Comparison of ENCODE assay signal across 2 cellular contexts in the genomic region with DNA sequence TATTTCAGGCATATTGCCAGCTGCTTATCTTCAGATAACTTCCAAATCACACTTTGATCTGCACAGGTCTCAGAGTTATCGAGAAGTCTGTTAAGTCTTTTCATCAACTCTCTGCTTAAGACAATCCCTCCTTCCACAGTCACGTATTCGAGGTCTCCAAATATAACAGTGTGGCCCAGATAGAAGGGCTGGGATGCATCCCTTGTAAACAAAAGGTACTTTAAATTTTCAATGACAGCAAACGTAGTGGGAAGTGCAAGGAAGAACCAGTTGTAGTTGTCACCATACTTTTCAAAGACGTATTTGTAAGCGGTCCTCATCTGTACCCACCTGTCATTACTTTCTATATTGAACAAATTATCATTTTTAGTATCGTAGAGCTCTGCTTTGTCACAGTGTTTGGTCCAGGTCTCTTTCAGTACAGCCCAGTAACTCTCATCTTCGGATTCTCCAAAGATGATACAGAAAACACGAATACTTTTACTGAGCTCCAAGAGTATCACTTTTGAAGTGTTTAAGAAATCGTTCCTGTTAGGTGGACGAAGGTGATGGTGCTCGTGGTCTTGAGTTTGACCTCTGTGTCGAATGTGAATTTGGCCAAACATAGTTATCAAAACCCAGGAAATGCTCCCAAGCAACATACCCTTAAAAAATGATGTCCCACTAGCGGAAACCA.
TF ChIP-seq lines count a peak whose summit lies in the region.

No MANE protein-coding gene starts in this region.

TF ChIP-seq in K562, 482 proteins besides CTCF, POLR2A, EP300 and RAD21:
- TF ChIP-seq PHF8 (IDR thresholded peaks at IDR 0.05; ENCODE audit: borderline replicate concordance, low read length) (peak; percentile 61; the same call in 1 of the 2 replicates), SP1 (CRISPR knock-in tag; IDR thresholded peaks at IDR 0.05) (no peak), NR2C1 (IDR thresholded peaks at IDR 0.05) (no peak), NR2C1 (tag; IDR thresholded peaks at IDR 0.05) (0 out of 2 replicates have a peak, but pooled peaks have one; percentile 26), HDAC2 (IDR thresholded peaks at IDR 0.05) (no peak), ERF (CRISPR knock-in tag; IDR thresholded peaks at IDR 0.05) (no peak)
- TF ChIP-seq, protein P1, sequence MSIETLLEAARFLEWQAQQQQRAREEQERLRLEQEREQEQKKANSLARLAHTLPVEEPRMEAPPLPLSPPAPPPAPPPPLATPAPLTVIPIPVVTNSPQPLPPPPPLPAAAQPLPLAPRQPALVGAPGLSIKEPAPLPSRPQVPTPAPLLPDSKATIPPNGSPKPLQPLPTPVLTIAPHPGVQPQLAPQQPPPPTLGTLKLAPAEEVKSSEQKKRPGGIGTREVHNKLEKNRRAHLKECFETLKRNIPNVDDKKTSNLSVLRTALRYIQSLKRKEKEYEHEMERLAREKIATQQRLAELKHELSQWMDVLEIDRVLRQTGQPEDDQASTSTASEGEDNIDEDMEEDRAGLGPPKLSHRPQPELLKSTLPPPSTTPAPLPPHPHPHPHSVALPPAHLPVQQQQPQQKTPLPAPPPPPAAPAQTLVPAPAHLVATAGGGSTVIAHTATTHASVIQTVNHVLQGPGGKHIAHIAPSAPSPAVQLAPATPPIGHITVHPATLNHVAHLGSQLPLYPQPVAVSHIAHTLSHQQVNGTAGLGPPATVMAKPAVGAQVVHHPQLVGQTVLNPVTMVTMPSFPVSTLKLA (conservative IDR thresholded peaks at IDR 0.05), result 0 out of 4 replicates have a peak, but pooled peaks of 1 of the 2 experiments have one; percentile 20

TF ChIP-seq in liver, 16 proteins besides CTCF, POLR2A, EP300 and RAD21:
- TF ChIP-seq, protein P2, sequence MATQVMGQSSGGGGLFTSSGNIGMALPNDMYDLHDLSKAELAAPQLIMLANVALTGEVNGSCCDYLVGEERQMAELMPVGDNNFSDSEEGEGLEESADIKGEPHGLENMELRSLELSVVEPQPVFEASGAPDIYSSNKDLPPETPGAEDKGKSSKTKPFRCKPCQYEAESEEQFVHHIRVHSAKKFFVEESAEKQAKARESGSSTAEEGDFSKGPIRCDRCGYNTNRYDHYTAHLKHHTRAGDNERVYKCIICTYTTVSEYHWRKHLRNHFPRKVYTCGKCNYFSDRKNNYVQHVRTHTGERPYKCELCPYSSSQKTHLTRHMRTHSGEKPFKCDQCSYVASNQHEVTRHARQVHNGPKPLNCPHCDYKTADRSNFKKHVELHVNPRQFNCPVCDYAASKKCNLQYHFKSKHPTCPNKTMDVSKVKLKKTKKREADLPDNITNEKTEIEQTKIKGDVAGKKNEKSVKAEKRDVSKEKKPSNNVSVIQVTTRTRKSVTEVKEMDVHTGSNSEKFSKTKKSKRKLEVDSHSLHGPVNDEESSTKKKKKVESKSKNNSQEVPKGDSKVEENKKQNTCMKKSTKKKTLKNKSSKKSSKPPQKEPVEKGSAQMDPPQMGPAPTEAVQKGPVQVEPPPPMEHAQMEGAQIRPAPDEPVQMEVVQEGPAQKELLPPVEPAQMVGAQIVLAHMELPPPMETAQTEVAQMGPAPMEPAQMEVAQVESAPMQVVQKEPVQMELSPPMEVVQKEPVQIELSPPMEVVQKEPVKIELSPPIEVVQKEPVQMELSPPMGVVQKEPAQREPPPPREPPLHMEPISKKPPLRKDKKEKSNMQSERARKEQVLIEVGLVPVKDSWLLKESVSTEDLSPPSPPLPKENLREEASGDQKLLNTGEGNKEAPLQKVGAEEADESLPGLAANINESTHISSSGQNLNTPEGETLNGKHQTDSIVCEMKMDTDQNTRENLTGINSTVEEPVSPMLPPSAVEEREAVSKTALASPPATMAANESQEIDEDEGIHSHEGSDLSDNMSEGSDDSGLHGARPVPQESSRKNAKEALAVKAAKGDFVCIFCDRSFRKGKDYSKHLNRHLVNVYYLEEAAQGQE (IDR thresholded peaks at IDR 0.05), result no peak
- TF ChIP-seq EGR1 (IDR thresholded peaks at IDR 0.05; ENCODE audit: low read depth in 2 of 2), result no peak
- no peak for TF ChIP-seq SP1 (IDR thresholded peaks at IDR 0.05)
- TF ChIP-seq JUND (IDR thresholded peaks at IDR 0.05), result no peak
- TF ChIP-seq, protein P3, sequence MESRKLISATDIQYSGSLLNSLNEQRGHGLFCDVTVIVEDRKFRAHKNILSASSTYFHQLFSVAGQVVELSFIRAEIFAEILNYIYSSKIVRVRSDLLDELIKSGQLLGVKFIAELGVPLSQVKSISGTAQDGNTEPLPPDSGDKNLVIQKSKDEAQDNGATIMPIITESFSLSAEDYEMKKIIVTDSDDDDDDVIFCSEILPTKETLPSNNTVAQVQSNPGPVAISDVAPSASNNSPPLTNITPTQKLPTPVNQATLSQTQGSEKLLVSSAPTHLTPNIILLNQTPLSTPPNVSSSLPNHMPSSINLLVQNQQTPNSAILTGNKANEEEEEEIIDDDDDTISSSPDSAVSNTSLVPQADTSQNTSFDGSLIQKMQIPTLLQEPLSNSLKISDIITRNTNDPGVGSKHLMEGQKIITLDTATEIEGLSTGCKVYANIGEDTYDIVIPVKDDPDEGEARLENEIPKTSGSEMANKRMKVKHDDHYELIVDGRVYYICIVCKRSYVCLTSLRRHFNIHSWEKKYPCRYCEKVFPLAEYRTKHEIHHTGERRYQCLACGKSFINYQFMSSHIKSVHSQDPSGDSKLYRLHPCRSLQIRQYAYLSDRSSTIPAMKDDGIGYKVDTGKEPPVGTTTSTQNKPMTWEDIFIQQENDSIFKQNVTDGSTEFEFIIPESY (IDR thresholded peaks at IDR 0.05), result no peak
- no peak for TF ChIP-seq FOXA2 (IDR thresholded peaks at IDR 0.05)
- TF ChIP-seq NR2F2 (IDR thresholded peaks at IDR 0.05), result no peak
- TF ChIP-seq, protein P4, sequence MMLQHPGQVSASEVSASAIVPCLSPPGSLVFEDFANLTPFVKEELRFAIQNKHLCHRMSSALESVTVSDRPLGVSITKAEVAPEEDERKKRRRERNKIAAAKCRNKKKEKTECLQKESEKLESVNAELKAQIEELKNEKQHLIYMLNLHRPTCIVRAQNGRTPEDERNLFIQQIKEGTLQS (IDR thresholded peaks at IDR 0.05), result no peak
- no peak for TF ChIP-seq RXRA (IDR thresholded peaks at IDR 0.05)
- TF ChIP-seq, protein P5, sequence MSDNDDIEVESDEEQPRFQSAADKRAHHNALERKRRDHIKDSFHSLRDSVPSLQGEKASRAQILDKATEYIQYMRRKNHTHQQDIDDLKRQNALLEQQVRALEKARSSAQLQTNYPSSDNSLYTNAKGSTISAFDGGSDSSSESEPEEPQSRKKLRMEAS (IDR thresholded peaks at IDR 0.05), result no peak
- TF ChIP-seq TAF1 (conservative IDR thresholded peaks at IDR 0.05), result no peak
- no peak for TF ChIP-seq GABPA (IDR thresholded peaks at IDR 0.05 in 1 of 2, conservative IDR thresholded peaks at IDR 0.05 in 1 of 2)
- TF ChIP-seq HNF4G (IDR thresholded peaks at IDR 0.05), result no peak
